Comparison of ENCODE assay signal across 8 cellular contexts in genomic region chr10:71838264-71839211, GRCh38. TPM values are rescaled to one million over a fixed set of nuclear protein-coding genes. Genes with fewer than 3 reads are reported as not detected.
DNase-seq lines count a peak whose midpoint lies in the region; ATAC-seq, FAIRE-seq and TF ChIP-seq lines count a peak whose summit lies in the region.

No MANE protein-coding gene starts in this region.

- 53 to 54% methylated on average over 14 of the region's 14 CpGs for WGBS in esophagus squamous epithelium, 2 donors

- H3K27me3 ChIP-seq in esophagus squamous epithelium, result no peaks in the 10 kb centered on the region

- H3K9me3 ChIP-seq in esophagus squamous epithelium, result no peaks in the 10 kb centered on the region

- peaks cover 17 to 97% (median 57%) of the 10 kb centered on the region in 3 donors for H3K4me1 ChIP-seq in esophagus squamous epithelium

- ATAC-seq in HG03521 (IDR thresholded peaks at IDR 0.05; ENCODE audit: unreplicated experiment), result no peak
- no peak for ATAC-seq in HG03378 (IDR thresholded peaks at IDR 0.05; ENCODE audit: unreplicated experiment)
- no peak for ATAC-seq in GM21381 (IDR thresholded peaks at IDR 0.05; ENCODE audit: unreplicated experiment)

- no peak for TF ChIP-seq CTCF in esophagus squamous epithelium (IDR thresholded peaks at IDR 0.05)

- H3K27ac ChIP-seq in esophagus squamous epithelium, result peak overlapping the region; percentile 37 to 77 (median 69)

- peak; percentile 50 for DNase-seq in DMS79 (lab: John Stamatoyannopoulos, UW)
- peak; percentile 96 for DNase-seq in RCC 7860 (ENCODE audit: low spot score)
- DNase-seq in esophagus squamous epithelium (lab: John Stamatoyannopoulos, UW), result no peak
- peak; percentile 28 for DNase-seq in pons (ENCODE audit: low spot score)
- DNase-seq in SIG-M5 treated with dmso at 0.1 percent for 504 hours (lab: John Stamatoyannopoulos, UW; ENCODE audit: unreplicated experiment), result no peak

- H3K4me3 ChIP-seq in esophagus squamous epithelium, result no peak overlapping the region

- FAIRE-seq in RCC 7860 (lab: Jason Lieb, UNC), result peak; percentile 90

- peaks cover 0 to 16% (median 0%) of the 10 kb centered on the region in 3 donors for H3K36me3 ChIP-seq in esophagus squamous epithelium

- no peak for TF ChIP-seq POLR2A in esophagus squamous epithelium (IDR thresholded peaks at IDR 0.05)

- intact Hi-C loops in esophagus squamous epithelium (cut with DNase I), result loop anchor here (10.0 kb wide), 1 partner anchor 56 kb away; no protein-coding TSS in a partner anchor

RNA-seq across cellular contexts. Expression of gene PSAP, which starts 12.5 kb away (rescaled TPM):
- 100 to 1,000 TPM; 280 to 623 (median 490) TPM for total RNA-seq in esophagus squamous epithelium

Comparison
In these comparisons a context has a peak if more than half of its experiments do, and no peak if none do; other contexts are left out.
1. DNase-seq: peak in DMS79 (single experiment), RCC 7860 (single experiment) and pons (single experiment); none in esophagus squamous epithelium (single experiment) and SIG-M5 treated with dmso at 0.1 percent for 504 hours (single experiment).